Comparison of ENCODE assay signal across 3 cellular contexts in the genomic region with DNA sequence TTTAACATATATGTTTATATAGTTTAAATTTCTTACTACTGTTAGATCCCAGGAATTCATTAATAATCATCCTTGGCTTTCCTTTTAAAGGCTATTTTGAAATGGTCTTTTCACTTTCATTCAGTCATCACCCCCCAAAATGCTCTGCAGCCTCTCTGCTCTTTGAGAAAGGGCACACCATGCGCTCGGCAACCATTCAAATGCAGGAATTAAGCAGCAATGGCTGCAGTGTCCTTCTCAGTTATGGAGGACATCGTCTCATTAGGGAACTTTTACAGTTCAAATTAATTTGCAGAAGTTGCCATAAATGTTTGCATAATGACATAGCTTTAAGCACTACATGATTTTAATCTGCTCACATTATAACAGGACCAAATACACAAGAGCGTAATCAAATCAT.
TF ChIP-seq lines count a peak whose summit lies in the region.

No MANE protein-coding gene starts in this region.

TF ChIP-seq in GM23338, 12 proteins besides CTCF, POLR2A, EP300 and RAD21 (continues in another document):
- TF ChIP-seq, protein P1, sequence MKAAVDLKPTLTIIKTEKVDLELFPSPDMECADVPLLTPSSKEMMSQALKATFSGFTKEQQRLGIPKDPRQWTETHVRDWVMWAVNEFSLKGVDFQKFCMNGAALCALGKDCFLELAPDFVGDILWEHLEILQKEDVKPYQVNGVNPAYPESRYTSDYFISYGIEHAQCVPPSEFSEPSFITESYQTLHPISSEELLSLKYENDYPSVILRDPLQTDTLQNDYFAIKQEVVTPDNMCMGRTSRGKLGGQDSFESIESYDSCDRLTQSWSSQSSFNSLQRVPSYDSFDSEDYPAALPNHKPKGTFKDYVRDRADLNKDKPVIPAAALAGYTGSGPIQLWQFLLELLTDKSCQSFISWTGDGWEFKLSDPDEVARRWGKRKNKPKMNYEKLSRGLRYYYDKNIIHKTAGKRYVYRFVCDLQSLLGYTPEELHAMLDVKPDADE (IDR thresholded peaks at IDR 0.05), result no peak
- TF ChIP-seq STAT1 (IDR thresholded peaks at IDR 0.05; ENCODE audit: unreplicated experiment) (no peak), EZH2 (IDR thresholded peaks at IDR 0.05; ENCODE audit: low read depth, unreplicated experiment) (no peak), ZNF331 (CRISPR knock-in tag; IDR thresholded peaks at IDR 0.05; ENCODE audit: low read depth) (no peak), CREB1 (CRISPR knock-in tag; IDR thresholded peaks at IDR 0.05; ENCODE audit: low read depth) (no peak), EZH2phosphoT487 (IDR thresholded peaks at IDR 0.05; ENCODE audit: unreplicated experiment) (no peak), ZNF114 (CRISPR knock-in tag; IDR thresholded peaks at IDR 0.05) (no peak), NANOG (IDR thresholded peaks at IDR 0.05; ENCODE audit: borderline replicate concordance) (no peak)
- TF ChIP-seq, protein P2, sequence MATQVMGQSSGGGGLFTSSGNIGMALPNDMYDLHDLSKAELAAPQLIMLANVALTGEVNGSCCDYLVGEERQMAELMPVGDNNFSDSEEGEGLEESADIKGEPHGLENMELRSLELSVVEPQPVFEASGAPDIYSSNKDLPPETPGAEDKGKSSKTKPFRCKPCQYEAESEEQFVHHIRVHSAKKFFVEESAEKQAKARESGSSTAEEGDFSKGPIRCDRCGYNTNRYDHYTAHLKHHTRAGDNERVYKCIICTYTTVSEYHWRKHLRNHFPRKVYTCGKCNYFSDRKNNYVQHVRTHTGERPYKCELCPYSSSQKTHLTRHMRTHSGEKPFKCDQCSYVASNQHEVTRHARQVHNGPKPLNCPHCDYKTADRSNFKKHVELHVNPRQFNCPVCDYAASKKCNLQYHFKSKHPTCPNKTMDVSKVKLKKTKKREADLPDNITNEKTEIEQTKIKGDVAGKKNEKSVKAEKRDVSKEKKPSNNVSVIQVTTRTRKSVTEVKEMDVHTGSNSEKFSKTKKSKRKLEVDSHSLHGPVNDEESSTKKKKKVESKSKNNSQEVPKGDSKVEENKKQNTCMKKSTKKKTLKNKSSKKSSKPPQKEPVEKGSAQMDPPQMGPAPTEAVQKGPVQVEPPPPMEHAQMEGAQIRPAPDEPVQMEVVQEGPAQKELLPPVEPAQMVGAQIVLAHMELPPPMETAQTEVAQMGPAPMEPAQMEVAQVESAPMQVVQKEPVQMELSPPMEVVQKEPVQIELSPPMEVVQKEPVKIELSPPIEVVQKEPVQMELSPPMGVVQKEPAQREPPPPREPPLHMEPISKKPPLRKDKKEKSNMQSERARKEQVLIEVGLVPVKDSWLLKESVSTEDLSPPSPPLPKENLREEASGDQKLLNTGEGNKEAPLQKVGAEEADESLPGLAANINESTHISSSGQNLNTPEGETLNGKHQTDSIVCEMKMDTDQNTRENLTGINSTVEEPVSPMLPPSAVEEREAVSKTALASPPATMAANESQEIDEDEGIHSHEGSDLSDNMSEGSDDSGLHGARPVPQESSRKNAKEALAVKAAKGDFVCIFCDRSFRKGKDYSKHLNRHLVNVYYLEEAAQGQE (IDR thresholded peaks at IDR 0.05; ENCODE audit: unreplicated experiment), result no peak

TF ChIP-seq in HEK293, 187 proteins besides CTCF, POLR2A, EP300 and RAD21:
- TF ChIP-seq ZNF157 (tag by site-specific recombination; IDR thresholded peaks at IDR 0.05) (no peak), SP7 (tag by site-specific recombination; IDR thresholded peaks at IDR 0.05) (0 out of 2 replicates have a peak, but pooled peaks have one; percentile 35)

TF ChIP-seq in H1, 55 proteins besides CTCF, POLR2A, EP300 and RAD21:
- no peak for TF ChIP-seq SIX5 (IDR thresholded peaks at IDR 0.05; ENCODE audit: low read depth, low read length)
- peak; percentile 66; the same call in 1 of the 2 replicates for TF ChIP-seq YY1 (IDR thresholded peaks at IDR 0.05; ENCODE audit: low read depth, low read length)
- TF ChIP-seq, protein P3, sequence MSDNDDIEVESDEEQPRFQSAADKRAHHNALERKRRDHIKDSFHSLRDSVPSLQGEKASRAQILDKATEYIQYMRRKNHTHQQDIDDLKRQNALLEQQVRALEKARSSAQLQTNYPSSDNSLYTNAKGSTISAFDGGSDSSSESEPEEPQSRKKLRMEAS (IDR thresholded peaks at IDR 0.05), result 0 out of 2 replicates have a peak, but pooled peaks have one; percentile 31
- TF ChIP-seq BACH1 (IDR thresholded peaks at IDR 0.05; ENCODE audit: low read length), result no peak
